32 cellular contexts compared by ENCODE assay signal in genomic region chr5:95670568-95670967, GRCh38. TPM values are rescaled to one million over a fixed set of nuclear protein-coding genes. Genes with fewer than 3 reads are reported as not detected.
DNase-seq lines count a peak whose midpoint lies in the region; ATAC-seq and TF ChIP-seq lines count a peak whose summit lies in the region.
"Had no signal": no experiment of that assay in that cellular context is flagged by ENCODE, and none has a peak within 500 bp of the region (broad histone marks: within the 10 kb centered on the region; RNA-seq: fewer than 3 reads in every experiment).

No MANE protein-coding gene starts in this region.

- H3K9me2 ChIP-seq in PC-3 (replicated peaks; ENCODE audit: low read length): no peaks in the 10 kb centered on the region

- H3K4me1 ChIP-seq in transverse colon (peaks cover 0 to 20% (median 2%) of the 10 kb centered on the region in 4 donors), PC-3 (ENCODE audit: insufficient read depth, low read length) (no peaks in the 10 kb centered on the region; the same call in 1 of the 2 replicates)
- H3K4me1 ChIP-seq: neural progenitor cell, upper lobe of left lung had no signal

- in situ Hi-C loops in transverse colon (cut with MboI; ENCODE audit: low pct_ligation_motif_present in 1 of 4, low pct_unique_long_range_greater_than_20kb in 1 of 4, low sequenced_read_pairs in 3 of 4): no loop called here

- H3F3A ChIP-seq in PC-3 (ENCODE audit: low read length, unreplicated experiment): no peaks in the 10 kb centered on the region

- DNase-seq in fibroblast of the aortic adventitia (ENCODE audit: low read depth) (peak; percentile 18), transverse colon (no peak), NCI-H1417 treated with DMSO at 0.1 percent for 48 hours (lab: John Stamatoyannopoulos, UW) (no peak), PC-3 (no peak)
- DNase-seq: activated CD4-positive, alpha-beta T cell treated with anti-CD3 and anti-CD28 coated beads, Interleukin-2, amount 10 ng/mL, durations not matched to agents 24 days and 14 days; activated CD8-positive, alpha-beta memory T cell treated with anti-CD3 and anti-CD28 coated beads, Interleukin-2, amount 10 ng/mL, durations not matched to agents 7 days and 5 days; effector memory CD8-positive, alpha-beta T cell; esophagus squamous epithelium; H7; head of caudate nucleus; KBM-7; MM.1S; NCI-H1436 treated with DMSO at 0.1 percent for 48 hours; NCI-H524 treated with DMSO at 0.1 percent for 48 hours; stimulated activated CD4-positive, alpha-beta T cell treated with anti-CD3 and anti-CD28 coated beads, Interleukin-12 subunit alpha, Interleukin-12 subunit beta, amount 100 ng/mL, for 4 hours; stimulated activated CD4-positive, alpha-beta T cell treated with anti-CD3 and anti-CD28 coated beads, Interleukin-4, amount 100 ng/mL, for 4 hours; stomach; upper lobe of left lung had no signal

- no peaks in the 10 kb centered on the region for H3K9me3 Mint-ChIP-seq in nephron
- H3K9me3 Mint-ChIP-seq: activated CD4-positive, alpha-beta T cell treated with anti-CD3 and anti-CD28 coated beads, Interleukin-2, amount 10 ng/mL, durations not matched to agents 24 days and 14 days; activated naive CD4-positive, alpha-beta T cell treated with anti-CD3 and anti-CD28 coated beads, Interleukin-2, amount 50 U/mL, for 24 hours; activated T-helper 1 cell treated with anti-CD3 and anti-CD28 coated beads, Interleukin-12 subunit alpha, Interleukin-12 subunit beta, Interleukin-2, Interleukin-4 antibody, amounts not matched to agents 30 ng/mL and 10 ng/mL and 1 ng/mL, durations not matched to agents 14 hours and 24 hours and 36 hours; brain; CD14-positive monocyte; effector memory CD8-positive, alpha-beta T cell had no signal

- no peaks in the 10 kb centered on the region for H3K79me2 ChIP-seq in PC-3 (ENCODE audit: low read length)

- peak overlapping the region in 2 of 3 experiments; percentile 26 to 81 for H3K27ac Mint-ChIP-seq in nephron
- H3K27ac Mint-ChIP-seq: activated CD4-positive, alpha-beta T cell treated with anti-CD3 and anti-CD28 coated beads, Interleukin-2, amount 10 ng/mL, durations not matched to agents 24 days and 14 days; activated CD8-positive, alpha-beta memory T cell treated with anti-CD3 and anti-CD28 coated beads, Interleukin-2, amount 10 ng/mL, durations not matched to agents 7 days and 5 days; activated naive CD4-positive, alpha-beta T cell treated with anti-CD3 and anti-CD28 coated beads, Interleukin-2, amount 50 U/mL, for 24 hours; activated T-helper 1 cell treated with anti-CD3 and anti-CD28 coated beads, Interleukin-12 subunit alpha, Interleukin-12 subunit beta, Interleukin-2, Interleukin-4 antibody, amounts not matched to agents 30 ng/mL and 10 ng/mL and 1 ng/mL, durations not matched to agents 14 hours and 24 hours and 36 hours; CD14-positive monocyte; effector memory CD8-positive, alpha-beta T cell; neural progenitor cell had no signal

- H3K9ac ChIP-seq in PC-3 (ENCODE audit: low read length): no peak overlapping the region
- H3K9ac ChIP-seq: neural progenitor cell had no signal

- POLR2A ChIA-PET in PC-3 (lab: Charles Lee; ENCODE audit: unreplicated experiment): interaction anchor here (0.6 kb wide), 1 partner anchor 52 kb away, joined by 3 read pairs; no protein-coding TSS in a partner anchor

- ATAC-seq in HG03520 (IDR thresholded peaks at IDR 0.05; ENCODE audit: unreplicated experiment) (no peak), PC-3 (no peak)
- ATAC-seq: activated CD8-positive, alpha-beta memory T cell treated with anti-CD3 and anti-CD28 coated beads, Interleukin-2, amount 10 ng/mL, durations not matched to agents 7 days and 5 days; effector memory CD8-positive, alpha-beta T cell had no signal

- H3K4me1 Mint-ChIP-seq in nephron: peaks cover 38% of the 10 kb centered on the region
- H3K4me1 Mint-ChIP-seq: activated CD4-positive, alpha-beta T cell treated with anti-CD3 and anti-CD28 coated beads, Interleukin-2, amount 10 ng/mL, durations not matched to agents 24 days and 14 days; activated CD8-positive, alpha-beta memory T cell treated with anti-CD3 and anti-CD28 coated beads, Interleukin-2, amount 10 ng/mL, durations not matched to agents 7 days and 5 days; activated naive CD4-positive, alpha-beta T cell treated with anti-CD3 and anti-CD28 coated beads, Interleukin-2, amount 50 U/mL, for 24 hours had no signal

- H3K9me3 ChIP-seq in transverse colon (no peaks in the 10 kb centered on the region), PC-3 (ENCODE audit: low read length) (no peaks in the 10 kb centered on the region)
- H3K9me3 ChIP-seq: esophagus squamous epithelium, stomach, upper lobe of left lung had no signal

- H3K27me3 Mint-ChIP-seq in nephron (ENCODE audit: low read depth): no peaks in the 10 kb centered on the region
- H3K27me3 Mint-ChIP-seq: activated naive CD4-positive, alpha-beta T cell treated with anti-CD3 and anti-CD28 coated beads, Interleukin-2, amount 50 U/mL, for 24 hours; brain; effector memory CD8-positive, alpha-beta T cell had no signal

- no peak for TF ChIP-seq EP300 in transverse colon (IDR thresholded peaks at IDR 0.05; ENCODE audit: low read depth)

- H4K20me1 ChIP-seq in PC-3 (ENCODE audit: low read length): no peaks in the 10 kb centered on the region

- H3K36me3 ChIP-seq in transverse colon: no peaks in the 10 kb centered on the region
- no peaks in the 10 kb centered on the region for H3K36me3 ChIP-seq in PC-3 (ENCODE audit: low read depth, low read length)
- H3K36me3 ChIP-seq: esophagus squamous epithelium, neural progenitor cell, stomach, upper lobe of left lung had no signal

- TF ChIP-seq CTCF in fibroblast of the aortic adventitia (IDR thresholded peaks at IDR 0.05; ENCODE audit: insufficient read depth, low read length) (no peak), nephron (IDR thresholded peaks at IDR 0.05; ENCODE audit: unreplicated experiment in 3 of 3) (no peak), transverse colon (IDR thresholded peaks at IDR 0.05) (no peak), PC-3 (conservative IDR thresholded peaks at IDR 0.05; ENCODE audit: low read depth, low read length) (no peak)

- intact Hi-C loops in transverse colon (cut with DNase I; ENCODE audit: low total_unique reads) (no loop called here), PC-3 (cut with micrococcal nuclease) (no loop called here)

- H3K36me3 Mint-ChIP-seq in nephron (ENCODE audit: low read depth): no peaks in the 10 kb centered on the region
- H3K36me3 Mint-ChIP-seq: activated CD8-positive, alpha-beta memory T cell treated with anti-CD3 and anti-CD28 coated beads, Interleukin-2, amount 10 ng/mL, durations not matched to agents 7 days and 5 days; activated naive CD4-positive, alpha-beta T cell treated with anti-CD3 and anti-CD28 coated beads, Interleukin-2, amount 50 U/mL, for 24 hours; brain; CD14-positive monocyte; neural progenitor cell had no signal

- H3K4me2 ChIP-seq in PC-3 (ENCODE audit: low read length): no peak overlapping the region
- H3K4me2 ChIP-seq: neural progenitor cell had no signal

- no peak overlapping the region for H3K4me3 ChIP-seq in fibroblast of the aortic adventitia (ENCODE audit: low read depth, low read length)
- H3K4me3 ChIP-seq in transverse colon: no peak overlapping the region
- no peak overlapping the region for H3K4me3 ChIP-seq in PC-3 (ENCODE audit: low read length)
- H3K4me3 ChIP-seq: esophagus squamous epithelium, neural progenitor cell, SK-N-MC, stomach, upper lobe of left lung had no signal

- no peaks in the 10 kb centered on the region for H3K27me3 ChIP-seq in transverse colon
- no peaks in the 10 kb centered on the region for H3K27me3 ChIP-seq in PC-3 (ENCODE audit: low read length)
- H3K27me3 ChIP-seq: esophagus squamous epithelium, neural progenitor cell, stomach, upper lobe of left lung had no signal

- H2AFZ ChIP-seq in PC-3 (ENCODE audit: low read length): no peak overlapping the region
- H2AFZ ChIP-seq: neural progenitor cell had no signal

- WGBS in transverse colon (ENCODE audit: low coverage in 1 of 2), 2 donors: 82 to 91% methylated on average over 2 to 3 of the region's 3 CpGs

- no TSS peak for BruUV-seq in PC-3 (replicated peaks; lab: Mats Ljungman, UMichigan)

- H3K4me3 Mint-ChIP-seq in nephron: no peak overlapping the region
- H3K4me3 Mint-ChIP-seq: activated CD4-positive, alpha-beta T cell treated with anti-CD3 and anti-CD28 coated beads, Interleukin-2, amount 10 ng/mL, durations not matched to agents 24 days and 14 days; activated CD8-positive, alpha-beta memory T cell treated with anti-CD3 and anti-CD28 coated beads, Interleukin-2, amount 10 ng/mL, durations not matched to agents 7 days and 5 days; activated naive CD4-positive, alpha-beta T cell treated with anti-CD3 and anti-CD28 coated beads, Interleukin-2, amount 50 U/mL, for 24 hours; activated T-helper 1 cell treated with anti-CD3 and anti-CD28 coated beads, Interleukin-12 subunit alpha, Interleukin-12 subunit beta, Interleukin-2, Interleukin-4 antibody, amounts not matched to agents 30 ng/mL and 10 ng/mL and 1 ng/mL, durations not matched to agents 14 hours and 24 hours and 36 hours; brain; CD14-positive monocyte; effector memory CD8-positive, alpha-beta T cell; neural progenitor cell had no signal

- no peak for TF ChIP-seq POLR2A in transverse colon (IDR thresholded peaks at IDR 0.05)

- CTCF ChIA-PET in PC-3 (lab: Charles Lee): interaction anchor here (0.6 kb wide), 1 partner anchor 23 kb away, joined by 4 read pairs; no protein-coding TSS in a partner anchor

- H3K27ac ChIP-seq in angular gyrus (ENCODE audit: low read depth, low read length) (peak overlapping the region; percentile 77), transverse colon (peak overlapping the region; percentile 65 to 87 (median 80)), PC-3 (ENCODE audit: low read length) (no peak overlapping the region)
- H3K27ac ChIP-seq: neural progenitor cell, RWPE1, SK-N-MC, upper lobe of left lung, VCaP had no signal

RNA-seq across cellular contexts. Expression of gene SPATA9, which starts 12.2 kb away (rescaled TPM):
- total RNA-seq in fibroblast of the aortic adventitia (ENCODE audit: low replicate concordance) (0.54 TPM in 1 of 2 replicates, not detected in the other), transverse colon (1 to 10 TPM in 1 of 4 donors, under 1 TPM in 1, not detected in 2; 0.82 to 1.5 TPM), PC-3 (2014; rRNA removed) (not detected in 2 replicates)
- total RNA-seq: activated CD4-positive, alpha-beta T cell treated with anti-CD3 and anti-CD28 coated beads, Interleukin-2, amount 10 ng/mL, durations not matched to agents 24 days and 14 days; activated CD8-positive, alpha-beta memory T cell treated with anti-CD3 and anti-CD28 coated beads, Interleukin-2, amount 10 ng/mL, durations not matched to agents 7 days and 5 days; activated T-helper 1 cell treated with anti-CD3 and anti-CD28 coated beads, Interleukin-12 subunit alpha, Interleukin-12 subunit beta, Interleukin-2, Interleukin-4 antibody, amounts not matched to agents 30 ng/mL and 10 ng/mL and 1 ng/mL, durations not matched to agents 14 hours and 24 hours and 36 hours; esophagus squamous epithelium; G401; H7; mononuclear cell; T-helper 2 cell treated with Interferon-gamma antibody and Interleukin-4, amounts not matched to agents 100 ng/mL and 5 ng/mL, for 36 hours had no signal

RNA-seq across cellular contexts. Expression of gene RFESD, which starts 24.0 kb away (rescaled TPM):
- total RNA-seq in fibroblast of the aortic adventitia (ENCODE audit: low replicate concordance): 0.33 and 4.7 TPM in 2 replicates
- 1 to 10 TPM in 2 of 4 donors, not detected in 2; 1.1 to 1.4 TPM for total RNA-seq in transverse colon
- 0.36 and 2.4 TPM in 2 replicates for total RNA-seq in PC-3 (2014; rRNA removed)

RNA-seq across cellular contexts. Expression of gene GPR150, which starts 50.7 kb away (rescaled TPM):
- total RNA-seq in fibroblast of the aortic adventitia (ENCODE audit: low replicate concordance): 0.27 and 0.98 TPM in 2 replicates
- total RNA-seq in transverse colon: under 1 TPM in 2 of 4 donors, not detected in 2; 0.41 to 0.60 TPM
- 0.35 TPM in 1 of 2 replicates, not detected in the other for total RNA-seq in PC-3 (2014; rRNA removed)
- total RNA-seq: esophagus squamous epithelium, G401, H7 had no signal
